In genomic region chr21:32521736-32522360, GRCh38 we compare ENCODE assay signal across 1 cellular context.
A peak's percentile ranks its signal among the peaks of the same experiment; 100 is the strongest.
TF ChIP-seq lines count a peak whose summit lies in the region.

No MANE protein-coding gene starts in this region.

TF ChIP-seq in HEK293, 187 proteins besides CTCF, POLR2A, EP300 and RAD21 (continued from another document):
- TF ChIP-seq ZNF10 (tag by site-specific recombination; IDR thresholded peaks at IDR 0.05): 0 out of 2 replicates have a peak, but pooled peaks have one; percentile 3
- 0 out of 2 replicates have a peak, but pooled peaks have one; percentile 2 for TF ChIP-seq ZNF366 (tag by site-specific recombination; conservative IDR thresholded peaks at IDR 0.05)
